In genomic region chr7:106347229-106347833, GRCh38 we compare ENCODE assay signal across 10 cellular contexts.
A peak's percentile ranks its signal among the peaks of the same experiment; 100 is the strongest.
DNase-seq lines count a peak whose midpoint lies in the region; ATAC-seq, FAIRE-seq and TF ChIP-seq lines count a peak whose summit lies in the region.
"Had no signal": no experiment of that assay in that cellular context is flagged by ENCODE, and none has a peak within 500 bp of the region (broad histone marks: within the 10 kb centered on the region; RNA-seq: fewer than 3 reads in every experiment).

No MANE protein-coding gene starts in this region.

- H3K79me2 ChIP-seq in GM12878 (ENCODE audit: control insufficient read depth, insufficient read depth, low read length) = no peaks in the 10 kb centered on the region

- H4K20me1 ChIP-seq in GM12878 (ENCODE audit: control insufficient read depth, insufficient read depth) = no peaks in the 10 kb centered on the region

- H3K27ac ChIP-seq in A549 (peak overlapping the region; percentile 34 to 75; a peak in 5 of 6 replicates), GM12878 (ENCODE audit: control insufficient read depth, insufficient read depth) (peak overlapping the region; percentile 43), ovary (no peak overlapping the region)

- DNase-seq in A549 (ENCODE audit: low read depth in 1 of 2, low spot score in 1 of 2) (no peak), NB4 (ENCODE audit: low read depth) (peak; percentile 64), GM12878 (ENCODE audit: low read depth, low spot score) (no peak), H7 (no peak), ovary (no peak), NCI-H1930 (lab: John Stamatoyannopoulos, UW) (no peak)
- DNase-seq: C1 segment of cervical spinal cord, NCI-H1048 had no signal

- in situ Hi-C loops in GM12878 (cut with MboI) = no loop called here

- RAD21 ChIA-PET in GM12878 (lab: Charles Lee; ENCODE audit: unreplicated experiment) = interaction anchor here (1.2 to 5.6 kb wide), 16 partner anchors 12 to 239 kb away, joined by 3 to 87 read pairs (median 7); partner anchors contain the start of gene NAMPT

- CTCF ChIA-PET in A549 (lab: Yijun Ruan, JAX) (interaction anchor here (1.0 kb wide), 1 partner anchor 115 kb away, joined by 3 read pairs; no protein-coding TSS in a partner anchor), GM12878 (lab: Yijun Ruan, JAX) (interaction anchor here (0.6 to 2.8 kb wide), 11 partner anchors 10 to 1311 kb away, joined by 3 to 20 read pairs (median 4); partner anchors contain the start of gene NAMPT)

- no peaks in the 10 kb centered on the region for H3K27me3 ChIP-seq in GM12878 (replicated peaks in 1 of 2; ENCODE audit: control insufficient read depth in 2 of 2, insufficient read depth in 2 of 2, low read length in 1 of 2)
- no peaks in the 10 kb centered on the region for H3K27me3 ChIP-seq in H7 (ENCODE audit: control insufficient read depth, insufficient read depth, low read length)
- H3K27me3 ChIP-seq in ovary = no peaks in the 10 kb centered on the region

- SMC1A ChIA-PET in GM12878 (lab: Charles Lee; ENCODE audit: uncharacterized antibody, unreplicated experiment) = interaction anchor here (0.8 to 6.3 kb wide), 20 partner anchors 10 to 169 kb away, joined by 3 to 60 read pairs (median 5); partner anchors contain the start of gene NAMPT

- peaks cover 50% of the 10 kb centered on the region for H3K9me3 ChIP-seq in A549
- H3K9me3 ChIP-seq in GM12878 (replicated peaks; ENCODE audit: control insufficient read depth, insufficient read depth, low read length) = peaks cover 11% of the 10 kb centered on the region; the same call in 2 of the 3 replicates
- H3K9me3 ChIP-seq in ovary = peaks cover 0 to 4% of the 10 kb centered on the region in 2 donors

- intact Hi-C loops in GM12878 (cut with micrococcal nuclease; ENCODE audit: unreplicated experiment) = loop anchor here (2.0 to 5.0 kb wide), 3 partner anchors 77 to 170 kb away; no protein-coding TSS in a partner anchor
- intact Hi-C loops in ovary (cut with DNase I) = no loop called here

- no peak for TF ChIP-seq POLR2A in A549 (IDR thresholded peaks at IDR 0.05; ENCODE audit: low read length)
- TF ChIP-seq POLR2A in NB4 (IDR thresholded peaks at IDR 0.05; ENCODE audit: extremely low read depth, insufficient read length) = no peak
- TF ChIP-seq POLR2A in GM12878 (IDR thresholded peaks at IDR 0.05; ENCODE audit: low read depth, low read length) = no peak
- no peak for TF ChIP-seq POLR2A in ovary (IDR thresholded peaks at IDR 0.05)

- no peak for TF ChIP-seq RAD21 in A549 (conservative IDR thresholded peaks at IDR 0.05 in 1 of 2, IDR thresholded peaks at IDR 0.05 in 1 of 2)
- no peak for TF ChIP-seq RAD21 in GM12878 (IDR thresholded peaks at IDR 0.05; ENCODE audit: insufficient read depth, low read depth, low read length)

- 87% methylated on average over 3 of the region's 3 CpGs for WGBS in A549 (ENCODE audit: missing lambda C conversion rate)
- WGBS in GM12878 (ENCODE audit: insufficient coverage, insufficient replicate concordance, low lambda C conversion rate, missing lambda C conversion rate) = 9% methylated on average over 3 of the region's 3 CpGs
- WGBS in ovary, 3 donors = 89 to 91% (median 89%) methylated on average over 3 of the region's 3 CpGs

- H3K4me2 ChIP-seq in A549 (no peak overlapping the region), GM12878 (ENCODE audit: control insufficient read depth, insufficient read depth) (peak overlapping the region; percentile 65)

- H3K9ac ChIP-seq in GM12878 (ENCODE audit: control insufficient read depth, insufficient read depth, low read length) = peak overlapping the region; percentile 5

- H3K36me3 ChIP-seq in GM12878 (ENCODE audit: control insufficient read depth in 2 of 2, insufficient read depth in 2 of 2, low read length in 1 of 2) (no peaks in the 10 kb centered on the region), H7 (replicated peaks; ENCODE audit: control insufficient read depth, insufficient read depth, low read length) (no peaks in the 10 kb centered on the region), ovary (no peaks in the 10 kb centered on the region)

- H3K4me3 ChIP-seq in A549 (no peak overlapping the region), NB4 (ENCODE audit: low read depth, low read length) (no peak overlapping the region), GM12878 (no peak overlapping the region), H7 (ENCODE audit: insufficient read depth, low read depth, low read length) (no peak overlapping the region), ovary (no peak overlapping the region)

- FAIRE-seq in A549 (lab: Jason Lieb, UNC) (no peak), GM12878 (lab: Jason Lieb, UNC) (no peak)

- no peak for TF ChIP-seq EP300 in A549 (IDR thresholded peaks at IDR 0.05)
- TF ChIP-seq EP300 in GM12878 (IDR thresholded peaks at IDR 0.05; ENCODE audit: borderline replicate concordance in 1 of 2, control insufficient read depth in 1 of 2, low read depth in 2 of 2, low read length in 2 of 2) = no peak
- no peak for TF ChIP-seq EP300 in ovary (IDR thresholded peaks at IDR 0.05)

- BruUV-seq in GM12878 (replicated peaks; lab: Mats Ljungman, UMichigan) = TSS peak; percentile 92

- peak overlapping the region; percentile 64 for H2AFZ ChIP-seq in GM12878 (ENCODE audit: control insufficient read depth, low read depth, low read length)

- peaks cover 18% of the 10 kb centered on the region for H3K4me1 ChIP-seq in A549
- H3K4me1 ChIP-seq in GM12878 (ENCODE audit: control insufficient read depth, insufficient read depth, low read length) = peaks cover 20% of the 10 kb centered on the region
- H3K4me1 ChIP-seq in ovary (ENCODE audit: insufficient read depth) = no peaks in the 10 kb centered on the region

- ATAC-seq in A549 = no peak
- peak; percentile 35 for ATAC-seq in GM18498 (IDR thresholded peaks at IDR 0.05; ENCODE audit: unreplicated experiment)
- peak; percentile 54 for ATAC-seq in GM12878
- no peak for ATAC-seq in GM18502 (IDR thresholded peaks at IDR 0.05; ENCODE audit: poor library complexity, unreplicated experiment)

- POLR2A ChIA-PET in A549 (lab: Yijun Ruan, JAX) (interaction anchor here (1.7 kb wide), 1 partner anchor 63 kb away, joined by 14 read pairs; the partner anchor contains the start of gene NAMPT), GM12878 (lab: Charles Lee) (interaction anchor here (1.3 to 6.3 kb wide), 4 partner anchors 11 to 78 kb away, joined by 3 to 47 read pairs (median 14); partner anchors contain the start of gene NAMPT)

- no peak for TF ChIP-seq CTCF in A549 (IDR thresholded peaks at IDR 0.05)
- TF ChIP-seq CTCF in NB4 (IDR thresholded peaks at IDR 0.05; ENCODE audit: low read depth, low read length) = no peak
- no peak for TF ChIP-seq CTCF in GM12878 (IDR thresholded peaks at IDR 0.05 in 2 of 3, conservative IDR thresholded peaks at IDR 0.05 in 1 of 3; ENCODE audit: control insufficient read depth in 2 of 3, extremely low read depth in 1 of 3, insufficient read depth in 1 of 3, low read depth in 3 of 3, low read length in 3 of 3)
- TF ChIP-seq CTCF in ovary (IDR thresholded peaks at IDR 0.05) = no peak

TF ChIP-seq in A549, 52 proteins besides CTCF, POLR2A, EP300 and RAD21 (continues in another document):
- no peak for TF ChIP-seq NFE2L2 (conservative IDR thresholded peaks at IDR 0.05; ENCODE audit: low read length)
- TF ChIP-seq JUN (IDR thresholded peaks at IDR 0.05) = no peak
- TF ChIP-seq, protein P1, sequence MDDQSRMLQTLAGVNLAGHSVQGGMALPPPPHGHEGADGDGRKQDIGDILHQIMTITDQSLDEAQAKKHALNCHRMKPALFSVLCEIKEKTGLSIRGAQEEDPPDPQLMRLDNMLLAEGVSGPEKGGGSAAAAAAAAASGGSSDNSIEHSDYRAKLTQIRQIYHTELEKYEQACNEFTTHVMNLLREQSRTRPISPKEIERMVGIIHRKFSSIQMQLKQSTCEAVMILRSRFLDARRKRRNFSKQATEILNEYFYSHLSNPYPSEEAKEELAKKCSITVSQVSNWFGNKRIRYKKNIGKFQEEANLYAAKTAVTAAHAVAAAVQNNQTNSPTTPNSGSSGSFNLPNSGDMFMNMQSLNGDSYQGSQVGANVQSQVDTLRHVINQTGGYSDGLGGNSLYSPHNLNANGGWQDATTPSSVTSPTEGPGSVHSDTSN (IDR thresholded peaks at IDR 0.05) = no peak
- TF ChIP-seq FOSL2 (IDR thresholded peaks at IDR 0.05) = no peak
- no peak for TF ChIP-seq FOSL2 (CRISPR knock-in tag; IDR thresholded peaks at IDR 0.05)
- TF ChIP-seq, protein P2, sequence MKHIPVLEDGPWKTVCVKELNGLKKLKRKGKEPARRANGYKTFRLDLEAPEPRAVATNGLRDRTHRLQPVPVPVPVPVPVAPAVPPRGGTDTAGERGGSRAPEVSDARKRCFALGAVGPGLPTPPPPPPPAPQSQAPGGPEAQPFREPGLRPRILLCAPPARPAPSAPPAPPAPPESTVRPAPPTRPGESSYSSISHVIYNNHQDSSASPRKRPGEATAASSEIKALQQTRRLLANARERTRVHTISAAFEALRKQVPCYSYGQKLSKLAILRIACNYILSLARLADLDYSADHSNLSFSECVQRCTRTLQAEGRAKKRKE (CRISPR knock-in tag; IDR thresholded peaks at IDR 0.05; ENCODE audit: low read depth) = no peak
- TF ChIP-seq TP53 (CRISPR knock-in tag; IDR thresholded peaks at IDR 0.05) = no peak

TF ChIP-seq in GM12878, 131 proteins besides CTCF, POLR2A, EP300 and RAD21 (continues in another document):
- no peak for TF ChIP-seq POLR2AphosphoS2 (IDR thresholded peaks at IDR 0.05; ENCODE audit: low read depth, low read length)
- TF ChIP-seq TARDBP (IDR thresholded peaks at IDR 0.05; ENCODE audit: borderline replicate concordance) = no peak
- TF ChIP-seq IKZF2 (IDR thresholded peaks at IDR 0.05) = peak; percentile 13 to 23; a peak in 2 of 4 replicates
- no peak for TF ChIP-seq BCL11A (IDR thresholded peaks at IDR 0.05; ENCODE audit: low read depth, low read length)
- no peak for TF ChIP-seq RELB (IDR thresholded peaks at IDR 0.05; ENCODE audit: low read depth)
- TF ChIP-seq SIX5 (IDR thresholded peaks at IDR 0.05; ENCODE audit: low read depth, low read length, severe bottlenecking) = no peak
- no peak for TF ChIP-seq NFYA (IDR thresholded peaks at IDR 0.05; ENCODE audit: borderline replicate concordance, low read depth, low read length)
- TF ChIP-seq JUNB (IDR thresholded peaks at IDR 0.05) = no peak
- TF ChIP-seq CHD1 (IDR thresholded peaks at IDR 0.05; ENCODE audit: low read depth, low read length) = no peak
- no peak for TF ChIP-seq SREBF1 (IDR thresholded peaks at IDR 0.05; ENCODE audit: low read length)
- no peak for TF ChIP-seq ZNF207 (IDR thresholded peaks at IDR 0.05; ENCODE audit: borderline replicate concordance)

Comparison
In these comparisons a context has a peak if more than half of its experiments do, and no peak if none do; other contexts are left out.
1. ATAC-seq: peak in GM18498 (single experiment) and GM12878 (single experiment); none in A549 (0 of 2) and GM18502 (single experiment).
2. H3K27ac ChIP-seq: peak in A549 (2 of 2) and GM12878 (single experiment); none in ovary (0 of 2).